ENCODE assay signal across 8 cellular contexts in genomic region chr16:30921459-30921747, GRCh38. TPM values are rescaled to one million over a fixed set of nuclear protein-coding genes. Genes with fewer than 3 reads are reported as not detected.
A peak's percentile ranks its signal among the peaks of the same experiment; 100 is the strongest.
DNase-seq lines count a peak whose midpoint lies in the region; ATAC-seq, FAIRE-seq and TF ChIP-seq lines count a peak whose summit lies in the region.

No MANE protein-coding gene starts in this region.

- H3K36me3 ChIP-seq in ES-I3 (ENCODE audit: insufficient read depth, low read length), result no peaks in the 10 kb centered on the region
- peaks cover 0 to 4% of the 10 kb centered on the region in 2 donors for H3K36me3 ChIP-seq in esophagus (ENCODE audit: control insufficient read depth in 2 of 2, insufficient read depth in 2 of 2, low read length in 1 of 2)
- H3K36me3 ChIP-seq in psoas muscle (ENCODE audit: insufficient read depth in 1 of 2, low read depth in 1 of 2), result no peaks in the 10 kb centered on the region

- H3K27me3 ChIP-seq in esophagus (ENCODE audit: control insufficient read depth in 1 of 2, insufficient read depth in 2 of 2, low read length in 2 of 2) (no peaks in the 10 kb centered on the region), psoas muscle (ENCODE audit: insufficient read depth in 3 of 3, low read length in 2 of 3) (no peaks in the 10 kb centered on the region)

- H3K9ac ChIP-seq in ES-I3 (ENCODE audit: low read depth, low read length), result peak overlapping the region; percentile 85; the same call in 1 of the 2 replicates

- 23 to 25% methylated on average over 6 of the region's 6 CpGs for WGBS in esophagus, 2 donors
- 23 to 28% (median 25%) methylated on average over 6 of the region's 6 CpGs for WGBS in psoas muscle, 3 donors

- POLR2A ChIA-PET in RWPE1 (lab: Yijun Ruan, JAX; ENCODE audit: low non-redundant PET), result no interaction called here

- no peak for DNase-seq in RWPE1 (ENCODE audit: low spot score)
- DNase-seq in psoas muscle, result no peak
- no peak for DNase-seq in AML-193 (lab: John Stamatoyannopoulos, UW)
- DNase-seq in H54 (ENCODE audit: insufficient read length, low spot score), result no peak
- DNase-seq in nucleus accumbens (lab: John Stamatoyannopoulos, UW), result no peak

- H3K9me3 ChIP-seq in ES-I3 (ENCODE audit: control insufficient read depth, insufficient read depth, low read length) (no peaks in the 10 kb centered on the region), esophagus (ENCODE audit: control insufficient read depth in 2 of 2, insufficient read depth in 1 of 2, low read depth in 1 of 2, low read length in 1 of 2) (no peaks in the 10 kb centered on the region), psoas muscle (no peaks in the 10 kb centered on the region)

- CTCF ChIA-PET in RWPE1 (lab: Yijun Ruan, JAX), result interaction anchor here (2.1 kb wide), 1 partner anchor 77 kb away, joined by 8 read pairs; no protein-coding TSS in a partner anchor

- H3K27ac ChIP-seq in RWPE1, result peak overlapping the region; percentile 94
- H3K27ac ChIP-seq in esophagus (ENCODE audit: low read depth in 2 of 2, low read length in 1 of 2), result peak overlapping the region; percentile 91 to 95
- peak overlapping the region; percentile 86 for H3K27ac ChIP-seq in psoas muscle

- no peak for TF ChIP-seq POLR2A in H54 (IDR thresholded peaks at IDR 0.05; ENCODE audit: low read depth, low read length)

- no peak for FAIRE-seq in H54 (lab: Jason Lieb, UNC)

- H3K4me3 ChIP-seq in esophagus (ENCODE audit: low read depth in 1 of 2, low read length in 2 of 2) (peak overlapping the region; percentile 46 to 78), psoas muscle (peak overlapping the region; percentile 81)

- intact Hi-C loops in psoas muscle (cut with DNase I), result loop anchor here (1.0 kb wide), 1 partner anchor 76 kb away; no protein-coding TSS in a partner anchor

- no peaks in the 10 kb centered on the region; the same call in 1 of the 2 replicates for H3K4me1 ChIP-seq in ES-I3 (ENCODE audit: insufficient read depth, low read length)
- H3K4me1 ChIP-seq in esophagus (ENCODE audit: control insufficient read depth in 2 of 2, insufficient read depth in 2 of 2, low read length in 1 of 2), result no peaks in the 10 kb centered on the region
- peaks cover 7% of the 10 kb centered on the region for H3K4me1 ChIP-seq in psoas muscle

- ATAC-seq in psoas muscle, result no peak
- no peak for ATAC-seq in HG03354 (IDR thresholded peaks at IDR 0.05; ENCODE audit: poor library complexity, severe bottlenecking, unreplicated experiment)

- TF ChIP-seq CTCF in RWPE1 (conservative IDR thresholded peaks at IDR 0.05; ENCODE audit: low read depth) (no peak), psoas muscle (IDR thresholded peaks at IDR 0.05) (no peak)

RNA-seq across cellular contexts. Expression of gene FBXL19, which starts 2.0 kb away (rescaled TPM):
- polyA plus RNA-seq in esophagus (10 to 100 TPM; 10.7 to 35.6 TPM), psoas muscle (1 to 10 TPM; 2.8 to 5.4 (median 2.8) TPM)
- total RNA-seq in psoas muscle, result 1 to 10 TPM; 3.4 to 4.2 (median 4.1) TPM

RNA-seq across cellular contexts. Expression of gene CTF1, which starts 25.0 kb away (rescaled TPM):
- polyA plus RNA-seq in esophagus (1 to 10 TPM; 2.2 to 3.3 TPM), psoas muscle (1 to 10 TPM; 4.9 to 5.5 (median 5.2) TPM)
- 10 to 100 TPM in 1 of 4 donors, 1 to 10 TPM in 3; 8.5 to 16.6 (median 9.4) TPM for total RNA-seq in psoas muscle

RNA-seq across cellular contexts. Expression of gene ORAI3, which starts 27.5 kb away (rescaled TPM):
- 10 to 100 TPM in 1 of 2 donors, 1 to 10 TPM in 1; 8.5 to 11.6 TPM for polyA plus RNA-seq in esophagus
- total RNA-seq in psoas muscle, result 1 to 10 TPM; 3.6 to 5.8 (median 5.5) TPM
- 1 to 10 TPM; 3.5 to 6.0 (median 4.0) TPM for polyA plus RNA-seq in psoas muscle

RNA-seq across cellular contexts. Expression of gene BCL7C, which starts 27.5 kb away (rescaled TPM):
- 10 to 100 TPM; 21.8 to 33.9 TPM for polyA plus RNA-seq in esophagus
- total RNA-seq in psoas muscle, result 10 to 100 TPM; 13.9 to 18.1 (median 15.1) TPM
- polyA plus RNA-seq in psoas muscle, result 10 to 100 TPM; 18.9 to 40.9 (median 30.2) TPM

RNA-seq across cellular contexts. Expression of gene SETD1A, which starts 36.2 kb away (rescaled TPM):
- polyA plus RNA-seq in esophagus (1 to 10 TPM; 6.8 to 9.6 TPM), psoas muscle (10 to 100 TPM in 1 of 3 donors, 1 to 10 TPM in 2; 7.9 to 15.9 (median 9.4) TPM)
- total RNA-seq in psoas muscle, result 10 to 100 TPM; 13.3 to 19.0 (median 16.2) TPM
